Comparison of ENCODE assay signal across 1 cellular context in the genomic region with DNA sequence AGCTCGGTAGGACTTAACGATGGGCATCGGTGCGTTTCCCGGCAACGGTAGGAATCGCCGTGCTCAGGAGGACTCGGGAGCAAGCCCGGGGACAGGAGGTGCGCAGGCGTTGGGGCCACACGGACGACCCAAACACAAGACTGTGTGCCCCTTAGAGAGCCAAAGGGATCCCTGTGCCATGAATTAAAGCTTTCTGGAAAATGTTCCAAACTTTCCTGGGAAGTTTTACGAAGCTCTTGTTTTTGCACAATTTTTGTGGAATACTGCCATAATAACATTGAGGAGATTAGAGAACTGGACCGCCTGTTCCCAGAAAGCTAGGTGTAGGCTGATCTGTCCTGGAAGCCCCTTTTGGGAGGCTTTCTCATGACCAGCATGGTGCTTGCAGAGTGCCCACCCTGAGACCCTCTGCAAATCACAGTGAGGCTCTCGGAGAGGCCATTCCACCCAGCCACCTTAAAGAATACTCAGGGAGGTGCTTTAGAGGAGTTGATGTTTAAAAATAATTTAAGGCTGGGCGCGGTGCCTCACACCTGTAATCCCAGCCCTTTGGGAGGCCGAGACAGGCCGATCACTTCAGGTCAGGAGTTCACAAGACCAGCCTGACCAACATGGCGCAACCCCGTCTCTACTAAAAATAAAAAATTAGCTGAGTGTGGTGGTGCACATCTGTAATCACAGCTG.
TF ChIP-seq lines count a peak whose summit lies in the region.

No MANE protein-coding gene starts in this region.

TF ChIP-seq in HepG2, 621 proteins besides CTCF, POLR2A, EP300 and RAD21 (continued from another document and continues in another):
- TF ChIP-seq ZFX (CRISPR knock-in tag; IDR thresholded peaks at IDR 0.05; ENCODE audit: low read depth) (no peak), ZNF687 (CRISPR knock-in tag; IDR thresholded peaks at IDR 0.05) (no peak), MIER2 (CRISPR knock-in tag; IDR thresholded peaks at IDR 0.05) (no peak), MIER3 (CRISPR knock-in tag; IDR thresholded peaks at IDR 0.05; ENCODE audit: borderline replicate concordance) (0 out of 2 replicates have a peak, but pooled peaks have one; percentile 17), RBM22 (optimal IDR thresholded peaks at IDR 0.05; ENCODE audit: low read length) (peak; percentile 21), ZNF260 (CRISPR knock-in tag; IDR thresholded peaks at IDR 0.05; ENCODE audit: borderline replicate concordance, low read depth) (no peak), ZNF841 (CRISPR knock-in tag; IDR thresholded peaks at IDR 0.05; ENCODE audit: borderline replicate concordance) (no peak), TOPORS (CRISPR knock-in tag; IDR thresholded peaks at IDR 0.05) (no peak), ZSCAN31 (CRISPR knock-in tag; IDR thresholded peaks at IDR 0.05; ENCODE audit: low read depth) (no peak), KMT2B (CRISPR knock-in tag; IDR thresholded peaks at IDR 0.05) (0 out of 2 replicates have a peak, but pooled peaks have one; percentile 10), ZNF17 (CRISPR knock-in tag; IDR thresholded peaks at IDR 0.05) (no peak), NFE2 (CRISPR knock-in tag; IDR thresholded peaks at IDR 0.05) (no peak), ZNF160 (CRISPR knock-in tag; IDR thresholded peaks at IDR 0.05) (no peak), ZNF317 (CRISPR knock-in tag; IDR thresholded peaks at IDR 0.05) (0 out of 2 replicates have a peak, but pooled peaks have one; percentile 8), ZNF589 (CRISPR knock-in tag; conservative IDR thresholded peaks at IDR 0.05) (no peak), GTF3A (CRISPR knock-in tag; conservative IDR thresholded peaks at IDR 0.05) (no peak), NONO (IDR thresholded peaks at IDR 0.05) (no peak), NONO (CRISPR knock-in tag; conservative IDR thresholded peaks at IDR 0.05) (no peak), PAX8 (CRISPR knock-in tag; IDR thresholded peaks at IDR 0.05; ENCODE audit: borderline replicate concordance) (0 out of 2 replicates have a peak, but pooled peaks have one; percentile 35), REXO4 (CRISPR knock-in tag; IDR thresholded peaks at IDR 0.05; ENCODE audit: borderline replicate concordance) (no peak), MTF1 (CRISPR knock-in tag; IDR thresholded peaks at IDR 0.05) (no peak; the same call in 1 of the 2 replicates), HES4 (CRISPR knock-in tag; IDR thresholded peaks at IDR 0.05; ENCODE audit: borderline replicate concordance) (no peak), EEA1 (CRISPR knock-in tag; IDR thresholded peaks at IDR 0.05; ENCODE audit: borderline replicate concordance) (no peak), SETDB1 (CRISPR knock-in tag; IDR thresholded peaks at IDR 0.05; ENCODE audit: borderline replicate concordance) (no peak), ZNF326 (CRISPR knock-in tag; IDR thresholded peaks at IDR 0.05; ENCODE audit: borderline replicate concordance) (no peak), FOXO1 (CRISPR knock-in tag; IDR thresholded peaks at IDR 0.05) (no peak), ZNF703 (CRISPR knock-in tag; IDR thresholded peaks at IDR 0.05; ENCODE audit: borderline replicate concordance) (no peak), ELF3 (CRISPR knock-in tag; IDR thresholded peaks at IDR 0.05) (no peak), ZNF235 (CRISPR knock-in tag; IDR thresholded peaks at IDR 0.05; ENCODE audit: borderline replicate concordance) (no peak), ZBTB46 (CRISPR knock-in tag; IDR thresholded peaks at IDR 0.05; ENCODE audit: borderline replicate concordance) (peak; percentile 93; the same call in 1 of the 2 replicates), NFYC (CRISPR knock-in tag; IDR thresholded peaks at IDR 0.05) (no peak), ZSCAN20 (CRISPR knock-in tag; IDR thresholded peaks at IDR 0.05; ENCODE audit: borderline replicate concordance) (no peak), ATAD3A (CRISPR knock-in tag; IDR thresholded peaks at IDR 0.05) (no peak), ZNF75D (CRISPR knock-in tag; IDR thresholded peaks at IDR 0.05; ENCODE audit: borderline replicate concordance) (no peak), ZNF124 (CRISPR knock-in tag; IDR thresholded peaks at IDR 0.05) (no peak), MED1 (CRISPR knock-in tag; IDR thresholded peaks at IDR 0.05) (no peak), HDAC6 (IDR thresholded peaks at IDR 0.05; ENCODE audit: low read depth, low read length) (no peak), GATAD1 (CRISPR knock-in tag; IDR thresholded peaks at IDR 0.05) (no peak), RORA (CRISPR knock-in tag; IDR thresholded peaks at IDR 0.05) (no peak)
- TF ChIP-seq, protein P1, sequence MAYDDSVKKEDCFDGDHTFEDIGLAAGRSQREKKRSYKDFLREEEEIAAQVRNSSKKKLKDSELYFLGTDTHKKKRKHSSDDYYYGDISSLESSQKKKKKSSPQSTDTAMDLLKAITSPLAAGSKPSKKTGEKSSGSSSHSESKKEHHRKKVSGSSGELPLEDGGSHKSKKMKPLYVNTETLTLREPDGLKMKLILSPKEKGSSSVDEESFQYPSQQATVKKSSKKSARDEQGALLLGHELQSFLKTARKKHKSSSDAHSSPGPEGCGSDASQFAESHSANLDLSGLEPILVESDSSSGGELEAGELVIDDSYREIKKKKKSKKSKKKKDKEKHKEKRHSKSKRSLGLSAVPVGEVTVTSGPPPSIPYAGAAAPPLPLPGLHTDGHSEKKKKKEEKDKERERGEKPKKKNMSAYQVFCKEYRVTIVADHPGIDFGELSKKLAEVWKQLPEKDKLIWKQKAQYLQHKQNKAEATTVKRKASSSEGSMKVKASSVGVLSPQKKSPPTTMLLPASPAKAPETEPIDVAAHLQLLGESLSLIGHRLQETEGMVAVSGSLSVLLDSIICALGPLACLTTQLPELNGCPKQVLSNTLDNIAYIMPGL (CRISPR knock-in tag; IDR thresholded peaks at IDR 0.05; ENCODE audit: borderline replicate concordance in 1 of 2, low read depth in 1 of 2) = no peak
- TF ChIP-seq, protein P2, sequence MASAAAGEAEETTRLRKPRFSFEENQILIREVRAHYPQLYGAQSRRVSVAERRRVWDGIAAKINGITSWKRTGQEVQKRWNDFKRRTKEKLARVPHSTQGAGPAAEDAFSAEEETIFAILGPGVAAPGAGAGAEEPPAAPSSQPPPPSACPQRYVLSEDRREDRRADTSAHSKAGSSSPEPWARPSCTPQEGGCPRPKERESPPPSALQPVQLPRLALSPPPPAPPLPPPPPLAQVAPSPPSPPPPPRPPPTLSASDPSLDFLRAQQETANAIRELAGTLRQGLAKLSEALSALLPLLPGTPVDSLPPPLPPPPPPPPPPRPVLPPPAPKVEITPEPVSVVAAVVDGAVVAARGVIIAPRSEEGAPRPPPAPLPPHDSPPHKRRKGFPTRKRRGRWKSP (CRISPR knock-in tag; IDR thresholded peaks at IDR 0.05) = peak; percentile 43; the same call in 1 of the 2 replicates
- TF ChIP-seq, protein P3, sequence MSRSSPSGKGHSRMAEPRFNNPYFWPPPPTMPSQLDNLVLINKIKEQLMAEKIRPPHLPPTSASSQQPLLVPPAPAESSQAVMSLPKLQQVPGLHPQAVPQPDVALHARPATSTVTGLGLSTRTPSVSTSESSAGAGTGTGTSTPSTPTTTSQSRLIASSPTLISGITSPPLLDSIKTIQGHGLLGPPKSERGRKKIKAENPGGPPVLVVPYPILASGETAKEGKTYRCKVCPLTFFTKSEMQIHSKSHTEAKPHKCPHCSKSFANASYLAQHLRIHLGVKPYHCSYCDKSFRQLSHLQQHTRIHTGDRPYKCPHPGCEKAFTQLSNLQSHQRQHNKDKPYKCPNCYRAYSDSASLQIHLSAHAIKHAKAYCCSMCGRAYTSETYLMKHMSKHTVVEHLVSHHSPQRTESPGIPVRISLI (CRISPR knock-in tag; IDR thresholded peaks at IDR 0.05; ENCODE audit: borderline replicate concordance) = 0 out of 2 replicates have a peak, but pooled peaks have one; percentile 57
- TF ChIP-seq, protein P4, sequence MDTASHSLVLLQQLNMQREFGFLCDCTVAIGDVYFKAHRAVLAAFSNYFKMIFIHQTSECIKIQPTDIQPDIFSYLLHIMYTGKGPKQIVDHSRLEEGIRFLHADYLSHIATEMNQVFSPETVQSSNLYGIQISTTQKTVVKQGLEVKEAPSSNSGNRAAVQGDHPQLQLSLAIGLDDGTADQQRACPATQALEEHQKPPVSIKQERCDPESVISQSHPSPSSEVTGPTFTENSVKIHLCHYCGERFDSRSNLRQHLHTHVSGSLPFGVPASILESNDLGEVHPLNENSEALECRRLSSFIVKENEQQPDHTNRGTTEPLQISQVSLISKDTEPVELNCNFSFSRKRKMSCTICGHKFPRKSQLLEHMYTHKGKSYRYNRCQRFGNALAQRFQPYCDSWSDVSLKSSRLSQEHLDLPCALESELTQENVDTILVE (CRISPR knock-in tag; IDR thresholded peaks at IDR 0.05) = no peak
- TF ChIP-seq, protein P5, sequence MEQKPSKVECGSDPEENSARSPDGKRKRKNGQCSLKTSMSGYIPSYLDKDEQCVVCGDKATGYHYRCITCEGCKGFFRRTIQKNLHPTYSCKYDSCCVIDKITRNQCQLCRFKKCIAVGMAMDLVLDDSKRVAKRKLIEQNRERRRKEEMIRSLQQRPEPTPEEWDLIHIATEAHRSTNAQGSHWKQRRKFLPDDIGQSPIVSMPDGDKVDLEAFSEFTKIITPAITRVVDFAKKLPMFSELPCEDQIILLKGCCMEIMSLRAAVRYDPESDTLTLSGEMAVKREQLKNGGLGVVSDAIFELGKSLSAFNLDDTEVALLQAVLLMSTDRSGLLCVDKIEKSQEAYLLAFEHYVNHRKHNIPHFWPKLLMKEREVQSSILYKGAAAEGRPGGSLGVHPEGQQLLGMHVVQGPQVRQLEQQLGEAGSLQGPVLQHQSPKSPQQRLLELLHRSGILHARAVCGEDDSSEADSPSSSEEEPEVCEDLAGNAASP (CRISPR knock-in tag; IDR thresholded peaks at IDR 0.05; ENCODE audit: borderline replicate concordance) = no peak
- TF ChIP-seq, protein P6, sequence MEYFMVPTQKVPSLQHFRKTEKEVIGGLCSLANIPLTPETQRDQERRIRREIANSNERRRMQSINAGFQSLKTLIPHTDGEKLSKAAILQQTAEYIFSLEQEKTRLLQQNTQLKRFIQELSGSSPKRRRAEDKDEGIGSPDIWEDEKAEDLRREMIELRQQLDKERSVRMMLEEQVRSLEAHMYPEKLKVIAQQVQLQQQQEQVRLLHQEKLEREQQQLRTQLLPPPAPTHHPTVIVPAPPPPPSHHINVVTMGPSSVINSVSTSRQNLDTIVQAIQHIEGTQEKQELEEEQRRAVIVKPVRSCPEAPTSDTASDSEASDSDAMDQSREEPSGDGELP (IDR thresholded peaks at IDR 0.05; ENCODE audit: borderline replicate concordance, low read depth) = no peak
- TF ChIP-seq, protein P7, sequence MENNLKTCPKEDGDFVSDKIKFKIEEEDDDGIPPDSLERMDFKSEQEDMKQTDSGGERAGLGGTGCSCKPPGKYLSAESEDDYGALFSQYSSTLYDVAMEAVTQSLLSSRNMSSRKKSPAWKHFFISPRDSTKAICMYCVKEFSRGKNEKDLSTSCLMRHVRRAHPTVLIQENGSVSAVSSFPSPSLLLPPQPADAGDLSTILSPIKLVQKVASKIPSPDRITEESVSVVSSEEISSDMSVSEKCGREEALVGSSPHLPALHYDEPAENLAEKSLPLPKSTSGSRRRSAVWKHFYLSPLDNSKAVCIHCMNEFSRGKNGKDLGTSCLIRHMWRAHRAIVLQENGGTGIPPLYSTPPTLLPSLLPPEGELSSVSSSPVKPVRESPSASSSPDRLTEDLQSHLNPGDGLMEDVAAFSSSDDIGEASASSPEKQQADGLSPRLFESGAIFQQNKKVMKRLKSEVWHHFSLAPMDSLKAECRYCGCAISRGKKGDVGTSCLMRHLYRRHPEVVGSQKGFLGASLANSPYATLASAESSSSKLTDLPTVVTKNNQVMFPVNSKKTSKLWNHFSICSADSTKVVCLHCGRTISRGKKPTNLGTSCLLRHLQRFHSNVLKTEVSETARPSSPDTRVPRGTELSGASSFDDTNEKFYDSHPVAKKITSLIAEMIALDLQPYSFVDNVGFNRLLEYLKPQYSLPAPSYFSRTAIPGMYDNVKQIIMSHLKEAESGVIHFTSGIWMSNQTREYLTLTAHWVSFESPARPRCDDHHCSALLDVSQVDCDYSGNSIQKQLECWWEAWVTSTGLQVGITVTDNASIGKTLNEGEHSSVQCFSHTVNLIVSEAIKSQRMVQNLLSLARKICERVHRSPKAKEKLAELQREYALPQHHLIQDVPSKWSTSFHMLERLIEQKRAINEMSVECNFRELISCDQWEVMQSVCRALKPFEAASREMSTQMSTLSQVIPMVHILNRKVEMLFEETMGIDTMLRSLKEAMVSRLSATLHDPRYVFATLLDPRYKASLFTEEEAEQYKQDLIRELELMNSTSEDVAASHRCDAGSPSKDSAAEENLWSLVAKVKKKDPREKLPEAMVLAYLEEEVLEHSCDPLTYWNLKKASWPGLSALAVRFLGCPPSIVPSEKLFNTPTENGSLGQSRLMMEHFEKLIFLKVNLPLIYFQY (CRISPR knock-in tag; IDR thresholded peaks at IDR 0.05; ENCODE audit: borderline replicate concordance) = no peak
